In genomic region chrX:21961142-21961541, GRCh38 we compare ENCODE assay signal across 18 cellular contexts. TPM values are rescaled to one million over a fixed set of nuclear protein-coding genes. Genes with fewer than 3 reads are reported as not detected.
A peak's percentile ranks its signal among the peaks of the same experiment; 100 is the strongest.
DNase-seq lines count a peak whose midpoint lies in the region; ATAC-seq and TF ChIP-seq lines count a peak whose summit lies in the region.
"Had no signal": no experiment of that assay in that cellular context is flagged by ENCODE, and none has a peak within 500 bp of the region (broad histone marks: within the 10 kb centered on the region; RNA-seq: fewer than 3 reads in every experiment).

No MANE protein-coding gene starts in this region.

- CTCF ChIA-PET in activated CD8-positive, alpha-beta T cell treated with anti-CD3 and anti-CD28 coated beads, Interleukin-2, amount 10 ng/mL, durations not matched to agents 7 days and 5 days (lab: Charles Lee), result no interaction called here
- CTCF ChIA-PET in CD4-positive, alpha-beta memory T cell (lab: Charles Lee; ENCODE audit: partially characterized antibody), result interaction anchor here (0.7 kb wide), 1 partner anchor 24 kb away, joined by 5 read pairs; no protein-coding TSS in a partner anchor

- H3K9me3 ChIP-seq in CD4-positive, alpha-beta memory T cell (ENCODE audit: control insufficient read depth in 1 of 2, low read length in 2 of 2), result no peaks in the 10 kb centered on the region
- H3K9me3 ChIP-seq: Peyer's patch, sigmoid colon had no signal

- intact Hi-C loops in CD4-positive, alpha-beta memory T cell (cut with micrococcal nuclease), result no loop called here

- POLR2A ChIA-PET in activated CD8-positive, alpha-beta T cell treated with anti-CD3 and anti-CD28 coated beads, Interleukin-2, amount 10 ng/mL, durations not matched to agents 7 days and 5 days (lab: Charles Lee), result no interaction called here
- POLR2A ChIA-PET in CD4-positive, alpha-beta memory T cell (lab: Charles Lee; ENCODE audit: partially characterized antibody), result no interaction called here

- H3K36me3 ChIP-seq in CD4-positive, alpha-beta memory T cell (ENCODE audit: insufficient read depth, low read length), result no peaks in the 10 kb centered on the region
- H3K36me3 ChIP-seq: Peyer's patch, sigmoid colon had no signal

- DNase-seq in CD1c-positive myeloid dendritic cell (ENCODE audit: extremely low spot score) (peak; percentile 21), HFFc6 (no peak), memory B cell (ENCODE audit: low spot score in 2 of 2) (no peak), NCI-H524 treated with DMSO at 0.1 percent for 48 hours (lab: John Stamatoyannopoulos, UW) (no peak)
- DNase-seq in activated CD8-positive, alpha-beta T cell treated with anti-CD3 and anti-CD28 coated beads, Interleukin-2, amount 10 ng/mL, durations not matched to agents 7 days and 5 days, result no peak
- no peak for DNase-seq in stimulated activated naive CD4-positive, alpha-beta T cell (lab: John Stamatoyannopoulos, UW)
- DNase-seq in CD4-positive, alpha-beta memory T cell, result no peak
- DNase-seq: amniotic stem cell; foreskin fibroblast; kidney glomerular epithelial cell; NCI-H1092 treated with DMSO at 0.1 percent for 48 hours; NCI-H774; Peyer's patch; sigmoid colon; stimulated activated CD4-positive, alpha-beta T cell treated with anti-CD3 and anti-CD28 coated beads, Interleukin-2, amount 100 ng/mL, for 48 hours; T1000 had no signal

- no peak overlapping the region for H3K4me3 ChIP-seq in CD4-positive, alpha-beta memory T cell (ENCODE audit: low read length in 2 of 2)
- H3K4me3 ChIP-seq: Peyer's patch, sigmoid colon had no signal

- H3K36me3 Mint-ChIP-seq in HFFc6 (ENCODE audit: low read depth), result peaks cover 5% of the 10 kb centered on the region; the same call in 1 of the 2 replicates
- H3K36me3 Mint-ChIP-seq in activated CD8-positive, alpha-beta T cell treated with anti-CD3 and anti-CD28 coated beads, Interleukin-2, amount 10 ng/mL, durations not matched to agents 7 days and 5 days (ENCODE audit: low read depth), result no peaks in the 10 kb centered on the region
- H3K36me3 Mint-ChIP-seq in memory B cell, result peaks cover 2% of the 10 kb centered on the region
- H3K36me3 Mint-ChIP-seq in CD4-positive, alpha-beta memory T cell, result no peaks in the 10 kb centered on the region

- no peak overlapping the region for H3K27ac ChIP-seq in CD4-positive, alpha-beta memory T cell (ENCODE audit: low read depth, low read length)
- H3K27ac ChIP-seq: Peyer's patch had no signal

- no peaks in the 10 kb centered on the region for H3K27me3 ChIP-seq in CD4-positive, alpha-beta memory T cell (ENCODE audit: insufficient read depth, low read length)
- H3K27me3 ChIP-seq: Peyer's patch, sigmoid colon had no signal

- no peak for TF ChIP-seq CTCF in HFFc6 (IDR thresholded peaks at IDR 0.05)

- H3K9me3 Mint-ChIP-seq in HFFc6, result no peaks in the 10 kb centered on the region
- H3K9me3 Mint-ChIP-seq in activated CD8-positive, alpha-beta T cell treated with anti-CD3 and anti-CD28 coated beads, Interleukin-2, amount 10 ng/mL, durations not matched to agents 7 days and 5 days (ENCODE audit: insufficient read depth), result no peaks in the 10 kb centered on the region
- no peaks in the 10 kb centered on the region for H3K9me3 Mint-ChIP-seq in memory B cell
- H3K9me3 Mint-ChIP-seq in CD4-positive, alpha-beta memory T cell, result no peaks in the 10 kb centered on the region
- H3K9me3 Mint-ChIP-seq: activated T-helper 17 cell treated with anti-CD3 and anti-CD28 coated beads, Interleukin-2, amount 50 U/mL, for 72 hours had no signal

- H3K4me1 Mint-ChIP-seq in HFFc6 (ENCODE audit: low read depth) (peaks cover 60% of the 10 kb centered on the region), memory B cell (peaks cover 26% of the 10 kb centered on the region)
- peaks cover 28% of the 10 kb centered on the region for H3K4me1 Mint-ChIP-seq in activated CD8-positive, alpha-beta T cell treated with anti-CD3 and anti-CD28 coated beads, Interleukin-2, amount 10 ng/mL, durations not matched to agents 7 days and 5 days (ENCODE audit: low read depth)
- peaks cover 24 to 48% (median 36%) of the 10 kb centered on the region in 4 donors for H3K4me1 Mint-ChIP-seq in CD4-positive, alpha-beta memory T cell

- H3K4me3 Mint-ChIP-seq in HFFc6, result no peak overlapping the region; the same call in none of the 2 replicates
- no peak overlapping the region for H3K4me3 Mint-ChIP-seq in activated CD8-positive, alpha-beta T cell treated with anti-CD3 and anti-CD28 coated beads, Interleukin-2, amount 10 ng/mL, durations not matched to agents 7 days and 5 days
- peak overlapping the region; percentile 21 for H3K4me3 Mint-ChIP-seq in memory B cell
- H3K4me3 Mint-ChIP-seq in CD4-positive, alpha-beta memory T cell, result peak overlapping the region in 1 of 8 donors; percentile 1
- H3K4me3 Mint-ChIP-seq: activated T-helper 17 cell treated with anti-CD3 and anti-CD28 coated beads, Interleukin-2, amount 50 U/mL, for 72 hours had no signal

- ATAC-seq in activated CD8-positive, alpha-beta T cell treated with anti-CD3 and anti-CD28 coated beads, Interleukin-2, amount 10 ng/mL, durations not matched to agents 7 days and 5 days, result no peak
- ATAC-seq in memory B cell (ENCODE audit: low read depth) (peak; percentile 48), GM19467 (IDR thresholded peaks at IDR 0.05; ENCODE audit: unreplicated experiment) (no peak)
- ATAC-seq: activated T-helper 17 cell treated with anti-CD3 and anti-CD28 coated beads, Interleukin-2, amount 50 U/mL, for 72 hours had no signal

- H3K27me3 Mint-ChIP-seq in HFFc6 (ENCODE audit: insufficient read depth) (no peaks in the 10 kb centered on the region), memory B cell (no peaks in the 10 kb centered on the region)
- no peaks in the 10 kb centered on the region for H3K27me3 Mint-ChIP-seq in activated CD8-positive, alpha-beta T cell treated with anti-CD3 and anti-CD28 coated beads, Interleukin-2, amount 10 ng/mL, durations not matched to agents 7 days and 5 days (ENCODE audit: low read depth)
- no peaks in the 10 kb centered on the region for H3K27me3 Mint-ChIP-seq in CD4-positive, alpha-beta memory T cell
- H3K27me3 Mint-ChIP-seq: activated T-helper 17 cell treated with anti-CD3 and anti-CD28 coated beads, Interleukin-2, amount 50 U/mL, for 72 hours had no signal

- peak overlapping the region; percentile 37 for H3K27ac Mint-ChIP-seq in HFFc6
- H3K27ac Mint-ChIP-seq in activated CD8-positive, alpha-beta T cell treated with anti-CD3 and anti-CD28 coated beads, Interleukin-2, amount 10 ng/mL, durations not matched to agents 7 days and 5 days, result peak overlapping the region; percentile 8
- H3K27ac Mint-ChIP-seq in memory B cell, result peak overlapping the region; percentile 39
- peak overlapping the region in 3 of 7 donors; percentile 23 to 84 (median 57) for H3K27ac Mint-ChIP-seq in CD4-positive, alpha-beta memory T cell
- H3K27ac Mint-ChIP-seq: activated T-helper 17 cell treated with anti-CD3 and anti-CD28 coated beads, Interleukin-2, amount 50 U/mL, for 72 hours had no signal

- H3K4me1 ChIP-seq in CD4-positive, alpha-beta memory T cell (ENCODE audit: insufficient read depth, low read length), result peaks cover 30% of the 10 kb centered on the region
- H3K4me1 ChIP-seq: Peyer's patch had no signal

RNA-seq across cellular contexts. Expression of gene SMS, which starts 20.6 kb away (rescaled TPM):
- 100 to 1,000 TPM; 141 to 208 (median 196) TPM for total RNA-seq in HFFc6 (2021; fragmentation: NEBNext Ultra II Directional; extraction: Animal tissue kit (Norgen Biotek cat#: 25700))
- 10 to 100 TPM; 89.0 to 91.8 TPM for total RNA-seq in activated CD8-positive, alpha-beta T cell treated with anti-CD3 and anti-CD28 coated beads, Interleukin-2, amount 10 ng/mL, durations not matched to agents 7 days and 5 days
- total RNA-seq in CD4-positive, alpha-beta memory T cell, result 10 to 100 TPM; 28.0 to 29.7 TPM
- 10 to 100 TPM; 49.9 to 74.7 TPM for polyA plus RNA-seq in CD4-positive, alpha-beta memory T cell
